ENCODE assay signal across 1 cellular context in genomic region chr17:47840742-47841487, GRCh38.
A peak's percentile ranks its signal among the peaks of the same experiment; 100 is the strongest.
TF ChIP-seq lines count a peak whose summit lies in the region.

Gene SCRN2 (minus strand): TSS chr17:47841273. CDS start chr17:47840843, 430 bp downstream.

TF ChIP-seq in HEK293, 187 proteins besides CTCF, POLR2A, EP300 and RAD21 (continued from another document):
- TF ChIP-seq ZEB2 (tag by site-specific recombination; IDR thresholded peaks at IDR 0.05) (peak; percentile 87), EGR2 (tag by site-specific recombination; IDR thresholded peaks at IDR 0.05; ENCODE audit: low read depth) (peak; percentile 80), PRDM2 (tag by site-specific recombination; IDR thresholded peaks at IDR 0.05; ENCODE audit: borderline replicate concordance) (no peak), BCL11A (tag by site-specific recombination; IDR thresholded peaks at IDR 0.05; ENCODE audit: low read depth) (peak; percentile 77; the same call in 1 of the 2 replicates), ZNF302 (tag by site-specific recombination; IDR thresholded peaks at IDR 0.05; ENCODE audit: low read depth) (no peak), ZNF26 (tag by site-specific recombination; IDR thresholded peaks at IDR 0.05) (no peak), PRDM10 (tag by site-specific recombination; IDR thresholded peaks at IDR 0.05) (peak; percentile 79), ZBTB26 (tag by site-specific recombination; optimal IDR thresholded peaks at IDR 0.05) (peak; percentile 59), ZNF571 (tag by site-specific recombination; IDR thresholded peaks at IDR 0.05) (no peak), ZSCAN30 (tag by site-specific recombination; IDR thresholded peaks at IDR 0.05) (0 out of 2 replicates have a peak, but pooled peaks have one; percentile 29), ZNF549 (tag by site-specific recombination; IDR thresholded peaks at IDR 0.05) (no peak), ZNF155 (tag by site-specific recombination; IDR thresholded peaks at IDR 0.05) (no peak), PATZ1 (tag by site-specific recombination; IDR thresholded peaks at IDR 0.05) (peak; percentile 95), ZNF747 (tag by site-specific recombination; IDR thresholded peaks at IDR 0.05) (no peak), ZNF335 (tag by site-specific recombination; conservative IDR thresholded peaks at IDR 0.05) (peak; percentile 91), ZNF76 (tag by site-specific recombination; IDR thresholded peaks at IDR 0.05; ENCODE audit: borderline replicate concordance, low read depth) (peak; percentile 53), ZNF292 (tag by site-specific recombination; IDR thresholded peaks at IDR 0.05; ENCODE audit: borderline replicate concordance, low read depth) (no peak), ZNF600 (tag by site-specific recombination; IDR thresholded peaks at IDR 0.05) (peak; percentile 90), ZNF23 (tag by site-specific recombination; IDR thresholded peaks at IDR 0.05; ENCODE audit: borderline replicate concordance) (no peak), KLF16 (tag by site-specific recombination; IDR thresholded peaks at IDR 0.05) (peak; percentile 70; the same call in 1 of the 2 replicates), SP2 (tag by site-specific recombination; IDR thresholded peaks at IDR 0.05) (peak; percentile 99)
TF ChIP-seq in HEK293: peak in this region for 44.
